ENCODE assay signal across 10 cellular contexts in the genomic region with DNA sequence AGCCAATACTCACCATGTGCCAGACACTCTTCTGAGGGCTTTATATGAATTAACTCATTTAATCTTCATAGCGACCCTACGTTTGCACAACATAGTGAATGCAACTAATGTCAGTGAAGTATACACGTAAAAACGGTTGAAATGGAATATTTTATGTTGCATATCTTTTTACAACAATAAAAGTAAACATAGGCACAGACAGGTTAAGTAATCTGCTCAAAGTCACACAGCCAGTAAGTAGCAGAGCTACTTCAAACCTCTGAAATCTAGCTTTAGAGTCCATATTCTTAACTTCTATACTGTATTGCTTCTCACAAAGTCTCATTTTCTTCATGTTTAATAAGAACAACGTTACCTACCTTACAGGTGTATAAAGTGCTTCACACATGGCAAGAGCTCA. TPM values are rescaled to one million over a fixed set of nuclear protein-coding genes. Genes with fewer than 3 reads are reported as not detected.
A peak's percentile ranks its signal among the peaks of the same experiment; 100 is the strongest.
DNase-seq lines count a peak whose midpoint lies in the region; ATAC-seq and TF ChIP-seq lines count a peak whose summit lies in the region.
"Had no signal": no experiment of that assay in that cellular context is flagged by ENCODE, and none has a peak within 500 bp of the region (broad histone marks: within the 10 kb centered on the region; RNA-seq: fewer than 3 reads in every experiment).

No MANE protein-coding gene starts in this region.

- no peak for TF ChIP-seq RAD21 in HCT116 (IDR thresholded peaks at IDR 0.05; ENCODE audit: low read depth)

- H3K27ac Mint-ChIP-seq in memory B cell, result peak overlapping the region; percentile 45

- H3K36me3 Mint-ChIP-seq in memory B cell, result peaks cover 2% of the 10 kb centered on the region

- POLR2A ChIA-PET in A673 (lab: Charles Lee; ENCODE audit: low non-redundant PET), result no interaction called here
- POLR2A ChIA-PET in HCT116 (lab: Charles Lee), result interaction anchor here (0.5 to 4.9 kb wide), 3 partner anchors 20 to 215 kb away, joined by 3 to 38 read pairs (median 7); no protein-coding TSS in a partner anchor

- CTCF ChIA-PET in A673 (lab: Charles Lee) (interaction anchor here (0.6 kb wide), 1 partner anchor 113 kb away, joined by 3 read pairs; no protein-coding TSS in a partner anchor), HCT116 (lab: Charles Lee) (no interaction called here)

- H3K36me3 ChIP-seq in A673 (ENCODE audit: insufficient read depth, low read length, poor library complexity, severe bottlenecking), result peaks cover 10% of the 10 kb centered on the region
- peaks cover 8 to 15% of the 10 kb centered on the region in 2 experiments; a peak in 2 of 4 replicates for H3K36me3 ChIP-seq in HCT116 (ENCODE audit: control insufficient read depth in 1 of 2, insufficient read depth in 2 of 2, low read length in 2 of 2)
- H3K36me3 ChIP-seq in adipocyte (ENCODE audit: control insufficient read depth, insufficient read depth, low read length, severe bottlenecking), result peaks cover 20% of the 10 kb centered on the region

- ATAC-seq in HCT116 (no peak), memory B cell (ENCODE audit: low read depth) (no peak)

- no peaks in the 10 kb centered on the region for H3K9me3 ChIP-seq in A673 (ENCODE audit: low read depth, low read length, poor library complexity, severe bottlenecking)
- no peaks in the 10 kb centered on the region for H3K9me3 ChIP-seq in HCT116 (ENCODE audit: control insufficient read depth in 1 of 2, insufficient read depth in 1 of 2, low read depth in 1 of 2, low read length in 2 of 2)
- no peaks in the 10 kb centered on the region for H3K9me3 ChIP-seq in adipocyte (ENCODE audit: control insufficient read depth, low read length)

- peaks cover 9% of the 10 kb centered on the region for H3K4me1 ChIP-seq in A673 (ENCODE audit: insufficient read depth, low read length, poor library complexity, severe bottlenecking)
- peaks cover 8 to 24% of the 10 kb centered on the region in 2 experiments; a peak in 3 of 4 replicates for H3K4me1 ChIP-seq in HCT116 (ENCODE audit: control insufficient read depth in 1 of 2, insufficient read depth in 2 of 2, low read length in 2 of 2)
- peaks cover 24% of the 10 kb centered on the region for H3K4me1 ChIP-seq in adipocyte (ENCODE audit: control insufficient read depth, insufficient read depth, low read length)

- H3K27me3 Mint-ChIP-seq in memory B cell, result no peaks in the 10 kb centered on the region

- H2AFZ ChIP-seq in HCT116 (ENCODE audit: low read depth, low read length, poor library complexity, severe bottlenecking), result no peak overlapping the region

- H3K27me3 ChIP-seq in A673 (replicated peaks; ENCODE audit: insufficient read depth, low read depth, low read length, poor library complexity), result no peaks in the 10 kb centered on the region
- H3K27me3 ChIP-seq in HCT116 (ENCODE audit: insufficient read depth, low read length), result no peaks in the 10 kb centered on the region
- H3K27me3 ChIP-seq in adipocyte (replicated peaks; ENCODE audit: control insufficient read depth, insufficient read depth, low read length), result no peaks in the 10 kb centered on the region

- H3K4me1 Mint-ChIP-seq in memory B cell, result peaks cover 14% of the 10 kb centered on the region

- intact Hi-C loops in A673 (cut with micrococcal nuclease; ENCODE audit: unreplicated experiment) (no loop called here), HCT116 (cut with micrococcal nuclease) (no loop called here)

- H3K9me3 Mint-ChIP-seq in memory B cell, result no peaks in the 10 kb centered on the region

- no peak for DNase-seq in A673 (ENCODE audit: low spot score)
- DNase-seq in HCT116 (ENCODE audit: low read depth, low spot score), result no peak
- DNase-seq in adipocyte (ENCODE audit: low read depth), result no peak
- DNase-seq in memory B cell (ENCODE audit: low spot score in 2 of 2), result no peak
- no peak for DNase-seq in HuH-7.5 (ENCODE audit: low spot score)
- no peak for DNase-seq in NCI-H1092 treated with DMSO at 0.1 percent for 48 hours (lab: John Stamatoyannopoulos, UW)
- DNase-seq in NCI-H2107 treated with DMSO at 0.1 percent for 48 hours (lab: John Stamatoyannopoulos, UW; ENCODE audit: unreplicated experiment), result no peak
- no peak for DNase-seq in NCI-H774 (lab: John Stamatoyannopoulos, UW)
- DNase-seq: activated CD4-positive, CD25-positive, alpha-beta regulatory T cell; stimulated activated CD4-positive, alpha-beta T cell treated with anti-CD3 and anti-CD28 coated beads, Interleukin-1b, Interleukin-23, amount 100 ng/mL, for 48 hours had no signal

- RAD21 ChIA-PET in HCT116 (lab: Charles Lee; ENCODE audit: low non-redundant PET in 1 of 2, low total read pairs in 2 of 2, uncharacterized antibody in 2 of 2, unreplicated experiment in 2 of 2), result no interaction called here

- H3K4me3 Mint-ChIP-seq in memory B cell, result peak overlapping the region; percentile 94

- H4K20me1 ChIP-seq in HCT116 (ENCODE audit: insufficient read depth), result peaks cover 9% of the 10 kb centered on the region; the same call in 1 of the 2 replicates

- H3K27ac ChIP-seq in A673 (ENCODE audit: low read depth, low read length, poor library complexity, severe bottlenecking), result no peak overlapping the region
- no peak overlapping the region for H3K27ac ChIP-seq in HCT116 (ENCODE audit: low read depth, low read length)

- no peak for TF ChIP-seq CTCF in A673 (conservative IDR thresholded peaks at IDR 0.05; ENCODE audit: low read depth, low read length)
- no peak for TF ChIP-seq CTCF in HCT116 (IDR thresholded peaks at IDR 0.05 in 2 of 3, conservative IDR thresholded peaks at IDR 0.05 in 1 of 3; ENCODE audit: borderline replicate concordance in 1 of 3, insufficient read depth in 1 of 3, low read depth in 2 of 3, low read length in 2 of 3)

- BruUV-seq in A673 (replicated peaks; lab: Mats Ljungman, UMichigan) (no TSS peak), HCT116 (replicated peaks; lab: Mats Ljungman, UMichigan) (no TSS peak)

- no peak for TF ChIP-seq POLR2A in HCT116 (IDR thresholded peaks at IDR 0.05; ENCODE audit: borderline replicate concordance, extremely low read depth, insufficient read depth, insufficient read length)

- H3K9me2 ChIP-seq in HCT116 (ENCODE audit: insufficient read depth), result no peaks in the 10 kb centered on the region

- peak overlapping the region; percentile 84 for H3K9ac ChIP-seq in HCT116 (ENCODE audit: low read length)
- H3K9ac ChIP-seq in adipocyte (ENCODE audit: low read length), result peak overlapping the region; percentile 99

- H3K4me3 ChIP-seq in A673 (ENCODE audit: low read depth, low read length, poor library complexity, severe bottlenecking), result peak overlapping the region; percentile 98
- peak overlapping the region; percentile 95 to 99 for H3K4me3 ChIP-seq in HCT116 (replicated peaks in 1 of 2; ENCODE audit: low read depth in 1 of 2, low read length in 2 of 2)
- H3K4me3 ChIP-seq in adipocyte (ENCODE audit: low read length), result peak overlapping the region; percentile 91

- H3K79me2 ChIP-seq in HCT116 (ENCODE audit: insufficient read depth, low read length), result peaks cover 66% of the 10 kb centered on the region

- peak overlapping the region; percentile 81 for H3K4me2 ChIP-seq in HCT116 (ENCODE audit: low read length)

TF ChIP-seq in HCT116, 20 proteins besides CTCF, POLR2A, EP300 and RAD21 (continues in another document):
- TF ChIP-seq YY1 (IDR thresholded peaks at IDR 0.05; ENCODE audit: extremely low read depth, insufficient replicate concordance, low read depth, low read length) (no peak), ELF1 (IDR thresholded peaks at IDR 0.05; ENCODE audit: borderline replicate concordance, low read depth) (no peak), SIN3A (IDR thresholded peaks at IDR 0.05; ENCODE audit: low read depth) (no peak), SP1 (IDR thresholded peaks at IDR 0.05; ENCODE audit: low read depth) (no peak), CBX3 (IDR thresholded peaks at IDR 0.05; ENCODE audit: low read depth) (no peak), TCF7L2 (IDR thresholded peaks at IDR 0.05; ENCODE audit: borderline replicate concordance, extremely low read depth, insufficient read depth, insufficient read length) (no peak), SRF (IDR thresholded peaks at IDR 0.05; ENCODE audit: low read depth) (no peak), CEBPB (IDR thresholded peaks at IDR 0.05; ENCODE audit: low read depth) (no peak), FOSL1 (IDR thresholded peaks at IDR 0.05; ENCODE audit: low read depth) (no peak), JUND (IDR thresholded peaks at IDR 0.05) (no peak), ZFX (IDR thresholded peaks at IDR 0.05) (no peak)
- TF ChIP-seq, protein P1, sequence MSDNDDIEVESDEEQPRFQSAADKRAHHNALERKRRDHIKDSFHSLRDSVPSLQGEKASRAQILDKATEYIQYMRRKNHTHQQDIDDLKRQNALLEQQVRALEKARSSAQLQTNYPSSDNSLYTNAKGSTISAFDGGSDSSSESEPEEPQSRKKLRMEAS (IDR thresholded peaks at IDR 0.05), result no peak
- TF ChIP-seq, protein P2, sequence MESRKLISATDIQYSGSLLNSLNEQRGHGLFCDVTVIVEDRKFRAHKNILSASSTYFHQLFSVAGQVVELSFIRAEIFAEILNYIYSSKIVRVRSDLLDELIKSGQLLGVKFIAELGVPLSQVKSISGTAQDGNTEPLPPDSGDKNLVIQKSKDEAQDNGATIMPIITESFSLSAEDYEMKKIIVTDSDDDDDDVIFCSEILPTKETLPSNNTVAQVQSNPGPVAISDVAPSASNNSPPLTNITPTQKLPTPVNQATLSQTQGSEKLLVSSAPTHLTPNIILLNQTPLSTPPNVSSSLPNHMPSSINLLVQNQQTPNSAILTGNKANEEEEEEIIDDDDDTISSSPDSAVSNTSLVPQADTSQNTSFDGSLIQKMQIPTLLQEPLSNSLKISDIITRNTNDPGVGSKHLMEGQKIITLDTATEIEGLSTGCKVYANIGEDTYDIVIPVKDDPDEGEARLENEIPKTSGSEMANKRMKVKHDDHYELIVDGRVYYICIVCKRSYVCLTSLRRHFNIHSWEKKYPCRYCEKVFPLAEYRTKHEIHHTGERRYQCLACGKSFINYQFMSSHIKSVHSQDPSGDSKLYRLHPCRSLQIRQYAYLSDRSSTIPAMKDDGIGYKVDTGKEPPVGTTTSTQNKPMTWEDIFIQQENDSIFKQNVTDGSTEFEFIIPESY (IDR thresholded peaks at IDR 0.05; ENCODE audit: extremely low read depth, insufficient replicate concordance, low read length), result no peak

RNA-seq across cellular contexts. Expression of a gene that starts 1.6 kb away (rescaled TPM):
- 104 and 106 TPM in 2 replicates for total RNA-seq in A673 (2021)
- total RNA-seq in HCT116 (2021; ENCODE audit: unreplicated experiment), result 175 TPM
- 103 and 124 TPM in 2 replicates for polyA plus RNA-seq in HCT116 (2012)

RNA-seq across cellular contexts. Expression of a gene that starts 34.0 kb away (rescaled TPM):
- total RNA-seq in A673 (2021) (32.9 and 37.2 TPM in 2 replicates), HCT116 (2021; ENCODE audit: unreplicated experiment) (26.4 TPM)
- polyA plus RNA-seq in HCT116 (2012), result 18.0 and 18.9 TPM in 2 replicates

RNA-seq across cellular contexts. Expression of a gene that starts 56.4 kb away (rescaled TPM):
- total RNA-seq in A673 (2021), result 15.1 and 15.3 TPM in 2 replicates
- 9.8 TPM for total RNA-seq in HCT116 (2021; ENCODE audit: unreplicated experiment)
- 12.7 and 14.4 TPM in 2 replicates for polyA plus RNA-seq in HCT116 (2012)
